Comparison of ENCODE assay signal across 24 cellular contexts in genomic region chr10:96038476-96039387, GRCh38. TPM values are rescaled to one million over a fixed set of nuclear protein-coding genes. Genes with fewer than 3 reads are reported as not detected.
DNase-seq lines count a peak whose midpoint lies in the region; ATAC-seq, FAIRE-seq and TF ChIP-seq lines count a peak whose summit lies in the region.
"Had no signal": no experiment of that assay in that cellular context is flagged by ENCODE, and none has a peak within 500 bp of the region (broad histone marks: within the 10 kb centered on the region; RNA-seq: fewer than 3 reads in every experiment).

No MANE protein-coding gene starts in this region.

- H3K27me3 ChIP-seq in osteoblast (ENCODE audit: insufficient read depth, low read length), result no peaks in the 10 kb centered on the region
- H3K27me3 ChIP-seq: pancreas, upper lobe of left lung had no signal

- H3K4me2 ChIP-seq in osteoblast (ENCODE audit: insufficient read depth, low read length), result no peak overlapping the region

- peaks cover 2% of the 10 kb centered on the region for H3K27me3 Mint-ChIP-seq in dendritic cell treated with granulocyte-macrophage colony-stimulating factor and Interleukin-4, amounts not matched to agents 40 ng/mL and 50 ng/mL, for 4 days

- no peaks in the 10 kb centered on the region for H3K9me3 Mint-ChIP-seq in dendritic cell treated with granulocyte-macrophage colony-stimulating factor and Interleukin-4, amounts not matched to agents 40 ng/mL and 50 ng/mL, for 4 days

- H3K79me2 ChIP-seq in osteoblast (ENCODE audit: insufficient read depth, low read length), result peaks cover 5% of the 10 kb centered on the region

- intact Hi-C loops in dendritic cell treated with granulocyte-macrophage colony-stimulating factor and Interleukin-4, amounts not matched to agents 40 ng/mL and 50 ng/mL, for 4 days (cut with micrococcal nuclease), result no loop called here

- no peak overlapping the region for H2AFZ ChIP-seq in osteoblast (ENCODE audit: low read length)

- peak overlapping the region; percentile 44 for H3K27ac Mint-ChIP-seq in dendritic cell treated with granulocyte-macrophage colony-stimulating factor and Interleukin-4, amounts not matched to agents 40 ng/mL and 50 ng/mL, for 4 days
- H3K27ac Mint-ChIP-seq: WTC11 had no signal

- peak; percentile 5 for DNase-seq in NCI-H345 (lab: John Stamatoyannopoulos, UW)
- no peak for DNase-seq in NCI-H345 treated with DMSO at 0.1 percent for 48 hours (lab: John Stamatoyannopoulos, UW; ENCODE audit: unreplicated experiment)
- peak; percentile 75 for DNase-seq in NCI-H146 (lab: John Stamatoyannopoulos, UW)
- peak; percentile 10 for DNase-seq in osteoblast (ENCODE audit: insufficient read length, low spot score, missing footprints)
- DNase-seq in HTR-8/SVneo (ENCODE audit: insufficient read length, low spot score), result no peak
- DNase-seq: activated CD4-positive, alpha-beta T cell treated with anti-CD3 and anti-CD28 coated beads, Interleukin-2, amount 50 U/mL, for 4 hours; activated effector memory CD4-positive, alpha-beta T cell treated with Interleukin-2 at 50 U/mL for 16 hours; COR-L47; kidney glomerular epithelial cell; mesendoderm; naive thymus-derived CD4-positive, alpha-beta T cell; NCI-H1436 treated with DMSO at 0.1 percent for 48 hours; NCI-H446 treated with DMSO at 0.1 percent for 48 hours; pancreas; stimulated activated CD4-positive, alpha-beta T cell treated with anti-CD3 and anti-CD28 coated beads, Interleukin-15, amount 100 ng/mL, for 24 hours; stimulated activated CD8-positive, alpha-beta memory T cell treated with anti-CD3 and anti-CD28 coated beads, Interleukin-4, amount 100 ng/mL, for 48 hours; T-helper 9 cell; upper lobe of left lung had no signal

- FAIRE-seq in HTR-8/SVneo (lab: Jason Lieb, UNC), result no peak
- FAIRE-seq: H1 had no signal

- no peak overlapping the region for H3K4me3 ChIP-seq in osteoblast (ENCODE audit: insufficient read depth, low read length)
- H3K4me3 ChIP-seq: pancreas, upper lobe of left lung had no signal

- no peaks in the 10 kb centered on the region for H3K9me3 ChIP-seq in osteoblast (ENCODE audit: low read depth, low read length)
- H3K9me3 ChIP-seq: pancreas, upper lobe of left lung had no signal

- H3K4me1 ChIP-seq in osteoblast (ENCODE audit: insufficient read depth, low read length), result peaks cover 6% of the 10 kb centered on the region

- no peak overlapping the region for H3K27ac ChIP-seq in osteoblast (ENCODE audit: low read depth, low read length)
- H3K27ac ChIP-seq: pancreas, upper lobe of left lung had no signal

- H3K4me1 Mint-ChIP-seq in dendritic cell treated with granulocyte-macrophage colony-stimulating factor and Interleukin-4, amounts not matched to agents 40 ng/mL and 50 ng/mL, for 4 days (ENCODE audit: low read depth), result peaks cover 14% of the 10 kb centered on the region

- H4K20me1 ChIP-seq in osteoblast (ENCODE audit: insufficient read depth, low read length), result no peaks in the 10 kb centered on the region

- H3K4me3 Mint-ChIP-seq in dendritic cell treated with granulocyte-macrophage colony-stimulating factor and Interleukin-4, amounts not matched to agents 40 ng/mL and 50 ng/mL, for 4 days, result no peak overlapping the region
- H3K4me3 Mint-ChIP-seq: naive thymus-derived CD4-positive, alpha-beta T cell; WTC11 had no signal

- H3K36me3 ChIP-seq in osteoblast (ENCODE audit: insufficient read depth, low read length), result no peaks in the 10 kb centered on the region
- H3K36me3 ChIP-seq: pancreas, upper lobe of left lung had no signal

- no peak for ATAC-seq in GM18861 (IDR thresholded peaks at IDR 0.05; ENCODE audit: unreplicated experiment)
- ATAC-seq in HG03521 (IDR thresholded peaks at IDR 0.05; ENCODE audit: unreplicated experiment), result no peak
- ATAC-seq: naive thymus-derived CD4-positive, alpha-beta T cell; pancreas; sciatic nerve; WTC11 had no signal

- H3K36me3 Mint-ChIP-seq in dendritic cell treated with granulocyte-macrophage colony-stimulating factor and Interleukin-4, amounts not matched to agents 40 ng/mL and 50 ng/mL, for 4 days (ENCODE audit: low read depth), result peaks cover under 1% of the 10 kb centered on the region
- H3K36me3 Mint-ChIP-seq: WTC11 had no signal

- TF ChIP-seq CTCF in osteoblast (IDR thresholded peaks at IDR 0.05; ENCODE audit: extremely low read depth, low read depth, low read length), result no peak

RNA-seq across cellular contexts. Expression of gene CCNJ, which starts 4.7 kb away (rescaled TPM):
- 5.6 and 5.8 TPM in 2 replicates for total RNA-seq in osteoblast

Comparison
In these comparisons a context has a peak if more than half of its experiments do, and no peak if none do; other contexts are left out.
1. DNase-seq: peak in NCI-H345 (single experiment), NCI-H146 (single experiment) and osteoblast (single experiment); none in NCI-H345 treated with DMSO at 0.1 percent for 48 hours (single experiment) and HTR-8/SVneo (single experiment).